In the genomic region with DNA sequence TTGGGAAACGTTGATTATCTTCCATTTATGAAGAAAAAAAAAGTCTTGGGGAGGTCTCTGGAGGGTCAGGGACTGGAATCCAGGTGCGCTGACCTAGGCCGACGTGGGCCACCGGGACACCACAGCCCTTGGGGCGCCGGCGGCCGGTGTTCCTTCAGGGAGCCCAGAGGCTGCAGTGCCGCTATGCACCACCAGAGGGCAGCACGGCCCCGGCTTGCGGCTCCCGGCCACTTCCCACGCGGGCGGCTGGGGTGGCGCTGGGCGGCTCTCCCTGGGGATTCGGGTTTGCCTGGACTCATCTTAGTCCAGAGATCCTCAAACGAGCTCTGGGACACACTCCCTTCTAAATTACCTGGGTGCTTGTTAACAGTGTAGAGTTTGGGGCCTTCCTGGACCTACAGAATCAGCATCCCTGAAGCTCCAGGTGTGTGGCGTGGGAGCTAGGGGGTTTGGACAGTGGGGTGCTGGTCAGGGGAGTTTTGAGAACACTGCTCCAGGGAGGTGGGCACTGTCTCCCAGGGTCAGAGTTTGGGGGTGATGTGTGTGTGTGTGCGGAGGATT, we compare ENCODE assay signal across 8 cellular contexts. TPM values are rescaled to one million over a fixed set of nuclear protein-coding genes. Genes with fewer than 3 reads are reported as not detected.
DNase-seq lines count a peak whose midpoint lies in the region; ATAC-seq and TF ChIP-seq lines count a peak whose summit lies in the region.

No MANE protein-coding gene starts in this region.

- intact Hi-C loops in right cardiac atrium (cut with DNase I) (loop anchor here (2.0 to 10.0 kb wide), 3 partner anchors 85 to 332 kb away; no protein-coding TSS in a partner anchor), gastrocnemius medialis (cut with DNase I; ENCODE audit: low total_unique reads) (loop anchor here (1.0 kb wide), 1 partner anchor 330 kb away; no protein-coding TSS in a partner anchor)

- no peaks in the 10 kb centered on the region for H3K27me3 Mint-ChIP-seq in T-helper 1 cell treated with Interleukin-12 subunit alpha and Interleukin-12 subunit beta and Interleukin-4 antibody, amounts not matched to agents 30 μg/mL and 1 μg/mL, for 36 hours (ENCODE audit: low read depth)

- H3K36me3 Mint-ChIP-seq in T-helper 1 cell treated with Interleukin-12 subunit alpha and Interleukin-12 subunit beta and Interleukin-4 antibody, amounts not matched to agents 30 μg/mL and 1 μg/mL, for 36 hours (ENCODE audit: low read depth) = peaks cover 5% of the 10 kb centered on the region

- in situ Hi-C loops in gastrocnemius medialis (cut with MboI; ENCODE audit: low sequenced_read_pairs in 4 of 4) = loop anchor here in 3 of 4 donors (5.0 to 10.0 kb wide), 3 partner anchors 325 to 332 kb away; no protein-coding TSS in a partner anchor

- no peak overlapping the region for H3K9ac ChIP-seq in adipocyte (ENCODE audit: low read length)

- H3K27ac Mint-ChIP-seq in T-helper 1 cell treated with Interleukin-12 subunit alpha and Interleukin-12 subunit beta and Interleukin-4 antibody, amounts not matched to agents 30 μg/mL and 1 μg/mL, for 36 hours = peak overlapping the region; percentile 68

- H3K4me3 ChIP-seq in adipocyte (ENCODE audit: low read length) = no peak overlapping the region
- H3K4me3 ChIP-seq in right cardiac atrium (ENCODE audit: low read length) = no peak overlapping the region
- H3K4me3 ChIP-seq in gastrocnemius medialis = no peak overlapping the region

- H3K9me3 ChIP-seq in adipocyte (ENCODE audit: control insufficient read depth, low read length) (no peaks in the 10 kb centered on the region), right cardiac atrium (ENCODE audit: control insufficient read depth, low read length) (no peaks in the 10 kb centered on the region), gastrocnemius medialis (no peaks in the 10 kb centered on the region)

- ATAC-seq in right cardiac atrium (peak; percentile 78 to 85), gastrocnemius medialis (peak; percentile 52 to 68), HG03439 (IDR thresholded peaks at IDR 0.05; ENCODE audit: unreplicated experiment) (no peak), GM18517 (IDR thresholded peaks at IDR 0.05; ENCODE audit: unreplicated experiment) (no peak)

- peaks cover 10% of the 10 kb centered on the region for H3K9me3 Mint-ChIP-seq in T-helper 1 cell treated with Interleukin-12 subunit alpha and Interleukin-12 subunit beta and Interleukin-4 antibody, amounts not matched to agents 30 μg/mL and 1 μg/mL, for 36 hours

- WGBS in right cardiac atrium = 9% methylated on average over 23 of the region's 23 CpGs

- H3K4me1 ChIP-seq in adipocyte (ENCODE audit: control insufficient read depth, insufficient read depth, low read length) = peaks cover 18% of the 10 kb centered on the region
- no peaks in the 10 kb centered on the region for H3K4me1 ChIP-seq in right cardiac atrium (ENCODE audit: control insufficient read depth, insufficient read depth, low read length)
- no peaks in the 10 kb centered on the region for H3K4me1 ChIP-seq in gastrocnemius medialis

- TF ChIP-seq CTCF in gastrocnemius medialis (IDR thresholded peaks at IDR 0.05 in 4 of 5, conservative IDR thresholded peaks at IDR 0.05 in 1 of 5) = peak; percentile 88 to 98 (median 89)

- H3K36me3 ChIP-seq in adipocyte (ENCODE audit: control insufficient read depth, insufficient read depth, low read length, severe bottlenecking) = no peaks in the 10 kb centered on the region
- H3K36me3 ChIP-seq in gastrocnemius medialis = no peaks in the 10 kb centered on the region

- H3K4me3 Mint-ChIP-seq in T-helper 1 cell treated with Interleukin-12 subunit alpha and Interleukin-12 subunit beta and Interleukin-4 antibody, amounts not matched to agents 30 μg/mL and 1 μg/mL, for 36 hours = no peak overlapping the region

- H3K27ac ChIP-seq in right cardiac atrium (ENCODE audit: low read length) (no peak overlapping the region), gastrocnemius medialis (no peak overlapping the region)

- H3K4me1 Mint-ChIP-seq in T-helper 1 cell treated with Interleukin-12 subunit alpha and Interleukin-12 subunit beta and Interleukin-4 antibody, amounts not matched to agents 30 μg/mL and 1 μg/mL, for 36 hours (ENCODE audit: low read depth) = peaks cover 45% of the 10 kb centered on the region

- no peak for TF ChIP-seq POLR2A in gastrocnemius medialis (IDR thresholded peaks at IDR 0.05)

- DNase-seq in Daoy (ENCODE audit: low read depth) = peak; percentile 73
- peak; percentile 14 to 19 for DNase-seq in Kasumi-1 (lab: John Stamatoyannopoulos, UW)
- DNase-seq in adipocyte (ENCODE audit: low read depth) = peak; percentile 84
- DNase-seq in right cardiac atrium = peak; percentile 72 to 90 (median 90)
- peak; percentile 10 to 35 for DNase-seq in gastrocnemius medialis

- peaks cover 5% of the 10 kb centered on the region for H3K27me3 ChIP-seq in adipocyte (replicated peaks; ENCODE audit: control insufficient read depth, insufficient read depth, low read length)
- H3K27me3 ChIP-seq in right cardiac atrium (ENCODE audit: control insufficient read depth, insufficient read depth) = no peaks in the 10 kb centered on the region
- peaks cover 2 to 9% (median 3%) of the 10 kb centered on the region in 3 donors for H3K27me3 ChIP-seq in gastrocnemius medialis

RNA-seq across cellular contexts. Expression of gene GTSF1L, which starts 23.0 kb away (rescaled TPM):
- not detected in 2 replicates for total RNA-seq in Daoy (2014; rRNA removed; shearing (Covaris generic))
- total RNA-seq in right cardiac atrium = not detected
- polyA plus RNA-seq in right cardiac atrium = not detected
- not detected for total RNA-seq in gastrocnemius medialis

Comparison
In these comparisons a context has a peak if more than half of its experiments do, and no peak if none do; other contexts are left out.
1. DNase-seq: peak in every context shown above with its lines; median percentile 90 in right cardiac atrium; 84 in adipocyte; 73 in Daoy; 22 in gastrocnemius medialis; 16 in Kasumi-1.
2. ATAC-seq: peak in right cardiac atrium (2 of 2) and gastrocnemius medialis (2 of 2); none in HG03439 (single experiment) and GM18517 (single experiment).